ENCODE assay signal across 15 cellular contexts in genomic region chr10:61486738-61487396, GRCh38. TPM values are rescaled to one million over a fixed set of nuclear protein-coding genes. Genes with fewer than 3 reads are reported as not detected.
DNase-seq lines count a peak whose midpoint lies in the region; FAIRE-seq and TF ChIP-seq lines count a peak whose summit lies in the region.
"Had no signal": no experiment of that assay in that cellular context is flagged by ENCODE, and none has a peak within 500 bp of the region (broad histone marks: within the 10 kb centered on the region; RNA-seq: fewer than 3 reads in every experiment).

No MANE protein-coding gene starts in this region.

- no peaks in the 10 kb centered on the region for H3K36me3 ChIP-seq in small intestine (ENCODE audit: control insufficient read depth in 2 of 2, insufficient read depth in 2 of 2, low read length in 2 of 2)
- H3K36me3 ChIP-seq: neutrophil had no signal

- no peaks in the 10 kb centered on the region for H3K27me3 ChIP-seq in small intestine (ENCODE audit: control insufficient read depth in 2 of 2, insufficient read depth in 2 of 2, low read length in 2 of 2)
- H3K27me3 ChIP-seq: neutrophil had no signal

- H3K4me3 ChIP-seq in fibroblast of pulmonary artery (replicated peaks; ENCODE audit: low read depth, low read length) (no peak overlapping the region), small intestine (ENCODE audit: low read depth in 1 of 2, low read length in 2 of 2) (no peak overlapping the region)

- DNase-seq in NCI-H748 (lab: John Stamatoyannopoulos, UW; ENCODE audit: unreplicated experiment) (peak; percentile 2), NCI-H748 treated with DMSO at 0.1 percent for 48 hours (lab: John Stamatoyannopoulos, UW) (no peak), OCI-M1 (lab: John Stamatoyannopoulos, UW) (peak; percentile 93), fibroblast of pulmonary artery (ENCODE audit: low read depth) (peak; percentile 78), small intestine (peak; percentile 51), medulla oblongata (ENCODE audit: extremely low spot score) (no peak), HK-2 (ENCODE audit: unreplicated experiment) (no peak), NCI-H2081 (lab: John Stamatoyannopoulos, UW) (no peak)
- DNase-seq: activated CD4-positive, alpha-beta T cell treated with anti-CD3 and anti-CD28 coated beads for 48 hours; DMS153; endodermal cell; GOT3; mesendoderm; NCI-H1694 treated with DMSO at 0.1 percent for 48 hours had no signal

- no peak for TF ChIP-seq CTCF in fibroblast of pulmonary artery (IDR thresholded peaks at IDR 0.05; ENCODE audit: low read length, missing control alignments)

- no peak for FAIRE-seq in small intestine (lab: Jason Lieb, UNC)

- no peak overlapping the region for H3K27ac ChIP-seq in small intestine (ENCODE audit: low read depth in 1 of 2, low read length in 1 of 2)
- H3K27ac ChIP-seq: neutrophil had no signal

- no peaks in the 10 kb centered on the region for H3K4me1 ChIP-seq in small intestine (ENCODE audit: control insufficient read depth in 2 of 2, insufficient read depth in 1 of 2, low read depth in 1 of 2, low read length in 1 of 2)

- no peaks in the 10 kb centered on the region for H3K9me3 ChIP-seq in small intestine (ENCODE audit: control insufficient read depth, low read depth)
- H3K9me3 ChIP-seq: neutrophil had no signal

- 75 to 80% (median 79%) methylated on average over 2 of the region's 2 CpGs for WGBS in small intestine, 3 donors

RNA-seq across cellular contexts. Expression of gene TMEM26, which starts 33.7 kb away (rescaled TPM):
- 1 to 10 TPM in 1 of 3 donors, under 1 TPM in 1, not detected in 1; 0.33 to 1.9 TPM for polyA plus RNA-seq in small intestine

Comparison
In these comparisons a context has a peak if more than half of its experiments do, and no peak if none do; other contexts are left out.
1. DNase-seq: peak in NCI-H748 (single experiment), OCI-M1 (single experiment), fibroblast of pulmonary artery (single experiment) and small intestine (single experiment); none in NCI-H748 treated with DMSO at 0.1 percent for 48 hours (single experiment), medulla oblongata (single experiment), HK-2 (single experiment) and NCI-H2081 (0 of 2).